In genomic region chr3:2823437-2824211, GRCh38 we compare ENCODE assay signal across 10 cellular contexts.
"Had no signal": no experiment of that assay in that cellular context is flagged by ENCODE, and none has a peak within 500 bp of the region (broad histone marks: within the 10 kb centered on the region; RNA-seq: fewer than 3 reads in every experiment).

No MANE protein-coding gene starts in this region.

- H3K27ac ChIP-seq: GM23248, HL-60 had no signal

- H3K4me1 ChIP-seq: HAP-1 had no signal

- H3K4me3 ChIP-seq: GM23248, HAP-1 had no signal

- H3K36me3 Mint-ChIP-seq: IgD-negative memory B cell had no signal

- H3K36me3 ChIP-seq: HAP-1 had no signal

- FAIRE-seq: HTR-8/SVneo had no signal

- H3K9ac ChIP-seq: GM23248 had no signal

- ATAC-seq: HCT116 had no signal

- H3K4me1 Mint-ChIP-seq: IgD-negative memory B cell had no signal

- DNase-seq: GM23248, GOT3, H7, HFFc6, KBM-7 had no signal

- H2AFZ ChIP-seq: GM23248 had no signal

- H3K27ac Mint-ChIP-seq: HFFc6, IgD-negative memory B cell had no signal

- H3K4me3 Mint-ChIP-seq: HFFc6, IgD-negative memory B cell had no signal

- H3K9me3 ChIP-seq: HAP-1 had no signal
